ENCODE assay signal across 8 cellular contexts in the genomic region with DNA sequence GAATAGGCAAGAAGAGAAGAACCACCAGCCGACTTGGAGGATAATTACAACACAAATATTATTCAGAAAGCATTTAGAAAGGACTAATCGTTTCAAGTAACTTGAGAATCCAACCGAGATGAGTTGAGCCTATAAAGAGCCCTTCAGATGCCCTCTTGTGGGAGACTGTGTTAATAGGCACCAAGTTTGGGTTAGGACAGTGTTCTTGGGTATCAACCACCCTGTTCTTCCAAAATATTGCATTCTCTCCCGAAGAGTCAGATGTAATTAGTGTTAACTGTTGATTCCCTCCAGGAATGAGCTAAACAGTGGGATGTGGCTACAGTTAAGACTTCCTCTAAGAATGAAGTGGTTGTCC.
DNase-seq lines count a peak whose midpoint lies in the region; ATAC-seq and TF ChIP-seq lines count a peak whose summit lies in the region.

No MANE protein-coding gene starts in this region.

- DNase-seq in SIG-M5 treated with dmso at 0.1 percent for 504 hours (lab: John Stamatoyannopoulos, UW; ENCODE audit: unreplicated experiment), result peak; percentile 76
- no peak for DNase-seq in SIG-M5 (lab: John Stamatoyannopoulos, UW)
- DNase-seq in NCI-H2227 treated with DMSO at 0.1 percent for 48 hours (lab: John Stamatoyannopoulos, UW), result peak; percentile 31
- DNase-seq in dedifferentiated amniotic fluid mesenchymal stem cell (ENCODE audit: extremely low spot score), result peak; percentile 66
- DNase-seq in natural killer cell, result no peak
- DNase-seq in SHP77 (lab: John Stamatoyannopoulos, UW), result no peak
- DNase-seq in OCI-M2 (lab: John Stamatoyannopoulos, UW; ENCODE audit: unreplicated experiment), result no peak

- no peak overlapping the region for H3K4me3 Mint-ChIP-seq in natural killer cell
- H3K4me3 Mint-ChIP-seq in activated T-helper 17 cell treated with anti-CD3 and anti-CD28 coated beads, Interleukin-2, amount 50 U/mL, for 72 hours, result no peak overlapping the region

- intact Hi-C loops in natural killer cell (cut with micrococcal nuclease), result loop anchor here (1.0 kb wide), 1 partner anchor 256 kb away; no protein-coding TSS in a partner anchor

- H3K27ac Mint-ChIP-seq in natural killer cell, result peak overlapping the region; percentile 41 to 84
- H3K27ac Mint-ChIP-seq in activated T-helper 17 cell treated with anti-CD3 and anti-CD28 coated beads, Interleukin-2, amount 50 U/mL, for 72 hours, result no peak overlapping the region

- H3K4me1 Mint-ChIP-seq in natural killer cell, result peaks cover 20 to 28% of the 10 kb centered on the region in 2 donors
- peaks cover 5% of the 10 kb centered on the region for H3K4me1 Mint-ChIP-seq in activated T-helper 17 cell treated with anti-CD3 and anti-CD28 coated beads, Interleukin-2, amount 50 U/mL, for 72 hours

- ATAC-seq in natural killer cell, result peak in 2 of 3 donors; percentile 63 to 67
- ATAC-seq in activated T-helper 17 cell treated with anti-CD3 and anti-CD28 coated beads, Interleukin-2, amount 50 U/mL, for 72 hours (replicated peaks), result no peak

- H3K36me3 Mint-ChIP-seq in natural killer cell, result peaks cover 16% of the 10 kb centered on the region
- H3K36me3 Mint-ChIP-seq in activated T-helper 17 cell treated with anti-CD3 and anti-CD28 coated beads, Interleukin-2, amount 50 U/mL, for 72 hours (ENCODE audit: low read depth), result peaks cover 33% of the 10 kb centered on the region

- peak; percentile 31 for TF ChIP-seq CTCF in natural killer cell (IDR thresholded peaks at IDR 0.05)

- no peaks in the 10 kb centered on the region for H3K27me3 Mint-ChIP-seq in natural killer cell (ENCODE audit: low read depth in 2 of 2)
- H3K27me3 Mint-ChIP-seq in activated T-helper 17 cell treated with anti-CD3 and anti-CD28 coated beads, Interleukin-2, amount 50 U/mL, for 72 hours, result no peaks in the 10 kb centered on the region

- no peaks in the 10 kb centered on the region for H3K9me3 Mint-ChIP-seq in natural killer cell
- H3K9me3 Mint-ChIP-seq in activated T-helper 17 cell treated with anti-CD3 and anti-CD28 coated beads, Interleukin-2, amount 50 U/mL, for 72 hours, result no peaks in the 10 kb centered on the region

Comparison
In these comparisons a context has a peak if more than half of its experiments do, and no peak if none do; other contexts are left out.
1. DNase-seq: peak in SIG-M5 treated with dmso at 0.1 percent for 504 hours (single experiment), NCI-H2227 treated with DMSO at 0.1 percent for 48 hours (single experiment) and dedifferentiated amniotic fluid mesenchymal stem cell (single experiment); none in SIG-M5 (single experiment), natural killer cell (single experiment), SHP77 (0 of 2) and OCI-M2 (single experiment).